Comparison of ENCODE assay signal across 7 cellular contexts in genomic region chr3:72887723-72888545, GRCh38. TPM values are rescaled to one million over a fixed set of nuclear protein-coding genes. Genes with fewer than 3 reads are reported as not detected.
DNase-seq lines count a peak whose midpoint lies in the region; ATAC-seq, FAIRE-seq and TF ChIP-seq lines count a peak whose summit lies in the region.

TSS of gene GXYLT2 (plus strand) at chr3:72888046. CDS start at chr3:72888234, 188 bp downstream.

- no peak for FAIRE-seq in GM12892 (lab: Jason Lieb, UNC)

- no peaks in the 10 kb centered on the region for H3K27me3 ChIP-seq in tibial nerve

- no peak within 1 kb of the TSS for H3K27ac Mint-ChIP-seq in activated T-helper 17 cell treated with anti-CD3 and anti-CD28 coated beads, Interleukin-2, amount 50 U/mL, for 72 hours
- H3K27ac Mint-ChIP-seq in nephron progenitor cell, result peak within 1 kb of the TSS; percentile 79

- no peaks in the 10 kb centered on the region for H3K36me3 ChIP-seq in tibial nerve

- H3K9me3 Mint-ChIP-seq in activated T-helper 17 cell treated with anti-CD3 and anti-CD28 coated beads, Interleukin-2, amount 50 U/mL, for 72 hours, result peaks cover 3% of the 10 kb centered on the region
- H3K9me3 Mint-ChIP-seq in nephron progenitor cell, result peaks cover 12% of the 10 kb centered on the region

- peak; percentile 57 for ATAC-seq in HG03066 (IDR thresholded peaks at IDR 0.05; ENCODE audit: low read depth, unreplicated experiment)
- peak; percentile 52 for ATAC-seq in activated T-helper 17 cell treated with anti-CD3 and anti-CD28 coated beads, Interleukin-2, amount 50 U/mL, for 72 hours (replicated peaks)

- H3K27me3 Mint-ChIP-seq in activated T-helper 17 cell treated with anti-CD3 and anti-CD28 coated beads, Interleukin-2, amount 50 U/mL, for 72 hours, result peaks cover 59% of the 10 kb centered on the region
- peaks cover 11% of the 10 kb centered on the region for H3K27me3 Mint-ChIP-seq in nephron progenitor cell (ENCODE audit: low read depth, poor library complexity)

- peaks cover 5% of the 10 kb centered on the region for H3K4me1 Mint-ChIP-seq in activated T-helper 17 cell treated with anti-CD3 and anti-CD28 coated beads, Interleukin-2, amount 50 U/mL, for 72 hours
- peaks cover 52% of the 10 kb centered on the region for H3K4me1 Mint-ChIP-seq in nephron progenitor cell

- H3K4me3 Mint-ChIP-seq in activated T-helper 17 cell treated with anti-CD3 and anti-CD28 coated beads, Interleukin-2, amount 50 U/mL, for 72 hours, result peak within 1 kb of the TSS; percentile 67
- peak within 1 kb of the TSS; percentile 89 for H3K4me3 Mint-ChIP-seq in nephron progenitor cell

- H3K9me3 ChIP-seq in tibial nerve, result peaks cover 0 to 7% (median 0%) of the 10 kb centered on the region in 4 donors

- peak within 1 kb of the TSS; percentile 58 to 87 (median 76) for H3K27ac ChIP-seq in tibial nerve

- no peaks in the 10 kb centered on the region for H3K36me3 Mint-ChIP-seq in activated T-helper 17 cell treated with anti-CD3 and anti-CD28 coated beads, Interleukin-2, amount 50 U/mL, for 72 hours (ENCODE audit: low read depth)
- peaks cover 3% of the 10 kb centered on the region for H3K36me3 Mint-ChIP-seq in nephron progenitor cell (ENCODE audit: low read depth)

- H3K4me3 ChIP-seq in tibial nerve, result peak within 1 kb of the TSS; percentile 33 to 62 (median 48)

- DNase-seq in GM12892 (ENCODE audit: insufficient read length) (peak; percentile 33), NCI-H82 (lab: John Stamatoyannopoulos, UW) (peak; percentile 80), foreskin melanocyte (peak; percentile 29), nephron progenitor cell (peak; percentile 85), tibial nerve (ENCODE audit: low spot score in 2 of 2) (peak; percentile 31 to 57)

- no peak for TF ChIP-seq CTCF in nephron progenitor cell (IDR thresholded peaks at IDR 0.05)
- peak in 3 of 5 experiments; percentile 6 to 37 (median 22) for TF ChIP-seq CTCF in tibial nerve (IDR thresholded peaks at IDR 0.05)

- TF ChIP-seq POLR2A in GM12892 (IDR thresholded peaks at IDR 0.05; ENCODE audit: low read depth, low read length) (no peak), tibial nerve (IDR thresholded peaks at IDR 0.05) (no peak)

- H3K4me1 ChIP-seq in tibial nerve, result peaks cover 0 to 57% (median 20%) of the 10 kb centered on the region in 4 donors

- TF ChIP-seq EP300 in tibial nerve (IDR thresholded peaks at IDR 0.05), result peak in 1 of 2 donors; percentile 15

- 1 to 2% methylated on average over 16 to 68 of the region's 96 CpGs for WGBS in tibial nerve, 2 donors

RNA-seq across cellular contexts. Expression of gene GXYLT2, which starts in this region (rescaled TPM):
- polyA plus RNA-seq in GM12892 (2012; ENCODE audit: missing spikeins), result 0.51 TPM
- not detected for total RNA-seq in activated T-helper 17 cell treated with anti-CD3 and anti-CD28 coated beads, Interleukin-2, amount 50 U/mL, for 72 hours
- 10 to 100 TPM; 16.7 to 33.6 (median 22.0) TPM for total RNA-seq in tibial nerve

Comparison
In these comparisons a context has a peak if more than half of its experiments do, and no peak if none do; other contexts are left out.
1. Peak in every context shown above with its lines: DNase-seq, ATAC-seq, H3K4me3 ChIP-seq and H3K27ac ChIP-seq.
2. RNA of gene GXYLT2 (total RNA-seq): 16.7 to 33.6 TPM in tibial nerve; not detected in activated T-helper 17 cell treated with anti-CD3 and anti-CD28 coated beads, Interleukin-2, amount 50 U/mL, for 72 hours; every median in the first group is over 10 times any median in the second.
3. Peak in ATAC-seq in activated T-helper 17 cell treated with anti-CD3 and anti-CD28 coated beads, Interleukin-2, amount 50 U/mL, for 72 hours; RNA of the gene not detected or under 1 TPM.
4. DNase-seq: peak in every context shown above with its lines; median percentile 85 in nephron progenitor cell; 80 in NCI-H82; 44 in tibial nerve; 33 in GM12892; 29 in foreskin melanocyte.